ENCODE assay signal across 27 cellular contexts in the genomic region with DNA sequence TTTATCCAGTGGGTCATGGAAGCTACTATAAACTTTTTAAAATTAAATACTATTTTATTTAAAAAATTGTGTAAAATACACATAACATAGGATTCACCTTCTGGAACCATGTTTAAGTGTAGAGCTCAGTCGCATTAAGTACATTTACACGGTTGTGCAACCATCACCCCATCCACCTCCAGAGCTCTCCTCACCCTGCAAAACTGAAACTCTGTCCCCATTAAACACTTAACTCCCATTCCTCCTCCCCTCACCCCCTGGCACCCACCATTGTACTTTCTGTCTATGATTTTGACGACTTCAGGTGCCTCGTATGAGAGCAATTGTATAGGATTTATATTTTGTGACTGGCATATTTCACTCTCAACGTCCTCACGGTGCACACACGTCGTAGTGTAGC.
DNase-seq lines count a peak whose midpoint lies in the region; ATAC-seq and TF ChIP-seq lines count a peak whose summit lies in the region.
"Had no signal": no experiment of that assay in that cellular context is flagged by ENCODE, and none has a peak within 500 bp of the region (broad histone marks: within the 10 kb centered on the region; RNA-seq: fewer than 3 reads in every experiment).

No MANE protein-coding gene starts in this region.

- H3K27me3 Mint-ChIP-seq in immature natural killer cell (ENCODE audit: low read depth in 3 of 3), result peaks cover 6% of the 10 kb centered on the region in 3 donors
- H3K27me3 Mint-ChIP-seq: activated CD4-positive, alpha-beta T cell treated with anti-CD3 and anti-CD28 coated beads for 36 hours; stimulated activated memory B cell treated with anti-CD40 and anti-IgM and Interleukin-4, amounts not matched to agents 10 μg/mL and 1 μg/mL and 100 μg/mL, for 72 hours; type B pancreatic cell had no signal

- peaks cover 0 to 5% (median 4%) of the 10 kb centered on the region in 3 donors for H3K36me3 Mint-ChIP-seq in immature natural killer cell
- H3K36me3 Mint-ChIP-seq: naive B cell; stimulated activated memory B cell treated with anti-CD40 and anti-IgM and Interleukin-4, amounts not matched to agents 10 μg/mL and 1 μg/mL and 100 μg/mL, for 72 hours had no signal

- ATAC-seq in Right ventricle myocardium inferior (no peak), HG03159 (IDR thresholded peaks at IDR 0.05; ENCODE audit: unreplicated experiment) (no peak)
- ATAC-seq: activated CD4-positive, alpha-beta T cell treated with anti-CD3 and anti-CD28 coated beads for 36 hours; body of pancreas; left ventricle myocardium superior; stimulated activated memory B cell treated with anti-CD40 and anti-IgM and Interleukin-4, amounts not matched to agents 10 μg/mL and 1 μg/mL and 100 μg/mL, for 72 hours had no signal

- DNase-seq in cardiac septum (ENCODE audit: low spot score) (peak; percentile 19), Right ventricle myocardium inferior (ENCODE audit: missing footprints) (no peak), NOMO-1 treated with dmso at 0.1 percent for 144 hours (lab: John Stamatoyannopoulos, UW; ENCODE audit: unreplicated experiment) (peak; percentile 17), immature natural killer cell (no peak), sigmoid colon (peak; percentile 40), A172 (ENCODE audit: low spot score) (no peak), cerebellar nuclear complex (lab: John Stamatoyannopoulos, UW) (no peak)
- DNase-seq: activated CD4-positive, alpha-beta T cell treated with anti-CD3 and anti-CD28 coated beads for 36 hours; activated CD8-positive, alpha-beta T cell treated with anti-CD3 and anti-CD28 coated beads, Interleukin-2, amount 10 ng/mL, durations not matched to agents 7 days and 5 days; activated gamma-delta T cell; activated T-cell treated with anti-CD3 and anti-CD28 coated beads, Interleukin-2, amount 50 U/mL, for 1 hour; BE2C; body of pancreas; DMS153; KG1; kidney; left ventricle myocardium superior; midbrain; naive B cell; NCI-H1436 treated with DMSO at 0.1 percent for 48 hours; NCI-H345; SIG-M5 had no signal

- no peaks in the 10 kb centered on the region for H3K4me1 ChIP-seq in sigmoid colon
- H3K4me1 ChIP-seq: body of pancreas had no signal

- intact Hi-C loops in cardiac septum (cut with DNase I), result no loop called here
- intact Hi-C loops in Right ventricle myocardium inferior (cut with DNase I), result no loop called here
- intact Hi-C loops in sigmoid colon (cut with DNase I), result no loop called here

- WGBS in sigmoid colon, 2 donors, result 89 to 94% methylated on average over 8 of the region's 8 CpGs

- H3K27ac ChIP-seq in sigmoid colon, result no peak overlapping the region
- H3K27ac ChIP-seq: body of pancreas had no signal

- TF ChIP-seq CTCF in sigmoid colon (IDR thresholded peaks at IDR 0.05), result no peak

- H3K4me3 Mint-ChIP-seq in immature natural killer cell, result peak overlapping the region; percentile 44 to 86 (median 64)
- H3K4me3 Mint-ChIP-seq: activated CD4-positive, alpha-beta T cell treated with anti-CD3 and anti-CD28 coated beads for 36 hours; activated CD8-positive, alpha-beta T cell treated with anti-CD3 and anti-CD28 coated beads, Interleukin-2, amount 10 ng/mL, durations not matched to agents 7 days and 5 days; naive B cell; stimulated activated memory B cell treated with anti-CD40 and anti-IgM and Interleukin-4, amounts not matched to agents 10 μg/mL and 1 μg/mL and 100 μg/mL, for 72 hours; T-helper 2 cell treated with Interferon-gamma antibody and Interleukin-4, amounts not matched to agents 5 μg/mL and 100 μg/mL, for 36 hours; type B pancreatic cell had no signal

- peak overlapping the region; percentile 87 to 95 (median 90) for H3K27ac Mint-ChIP-seq in immature natural killer cell
- H3K27ac Mint-ChIP-seq: activated CD4-positive, alpha-beta T cell treated with anti-CD3 and anti-CD28 coated beads for 36 hours; activated CD8-positive, alpha-beta T cell treated with anti-CD3 and anti-CD28 coated beads, Interleukin-2, amount 10 ng/mL, durations not matched to agents 7 days and 5 days; stimulated activated memory B cell treated with anti-CD40 and anti-IgM and Interleukin-4, amounts not matched to agents 10 μg/mL and 1 μg/mL and 100 μg/mL, for 72 hours; T-helper 2 cell treated with Interferon-gamma antibody and Interleukin-4, amounts not matched to agents 5 μg/mL and 100 μg/mL, for 36 hours; type B pancreatic cell had no signal

- no peaks in the 10 kb centered on the region for H3K9me3 ChIP-seq in sigmoid colon
- H3K9me3 ChIP-seq: BE2C, body of pancreas had no signal

- TF ChIP-seq POLR2A in sigmoid colon (IDR thresholded peaks at IDR 0.05), result no peak

- no peak for TF ChIP-seq EP300 in sigmoid colon (IDR thresholded peaks at IDR 0.05)

- H3K36me3 ChIP-seq in sigmoid colon, result no peaks in the 10 kb centered on the region
- H3K36me3 ChIP-seq: BE2C had no signal

- H3K4me1 Mint-ChIP-seq in immature natural killer cell, result peaks cover 75 to 86% of the 10 kb centered on the region in 2 donors
- H3K4me1 Mint-ChIP-seq: naive B cell; stimulated activated memory B cell treated with anti-CD40 and anti-IgM and Interleukin-4, amounts not matched to agents 10 μg/mL and 1 μg/mL and 100 μg/mL, for 72 hours had no signal

- H3K27me3 ChIP-seq in sigmoid colon, result peaks cover 0 to 14% (median 0%) of the 10 kb centered on the region in 3 donors
- H3K27me3 ChIP-seq: BE2C, body of pancreas, dorsolateral prefrontal cortex had no signal

- no peak overlapping the region for H3K4me3 ChIP-seq in sigmoid colon
- H3K4me3 ChIP-seq: body of pancreas, dorsolateral prefrontal cortex had no signal

- no peaks in the 10 kb centered on the region for H3K9me3 Mint-ChIP-seq in immature natural killer cell
- H3K9me3 Mint-ChIP-seq: stimulated activated memory B cell treated with anti-CD40 and anti-IgM and Interleukin-4, amounts not matched to agents 10 μg/mL and 1 μg/mL and 100 μg/mL, for 72 hours; T-helper 2 cell treated with Interferon-gamma antibody and Interleukin-4, amounts not matched to agents 5 μg/mL and 100 μg/mL, for 36 hours; type B pancreatic cell had no signal

Comparison
In these comparisons a context has a peak if more than half of its experiments do, and no peak if none do; other contexts are left out.
1. DNase-seq: peak in cardiac septum (single experiment), NOMO-1 treated with dmso at 0.1 percent for 144 hours (single experiment) and sigmoid colon (single experiment); none in Right ventricle myocardium inferior (single experiment), immature natural killer cell (0 of 3), A172 (single experiment) and cerebellar nuclear complex (0 of 2).